Comparison of ENCODE assay signal across 9 cellular contexts in genomic region chr4:156941940-156942548, GRCh38. TPM values are rescaled to one million over a fixed set of nuclear protein-coding genes. Genes with fewer than 3 reads are reported as not detected.
DNase-seq lines count a peak whose midpoint lies in the region; TF ChIP-seq lines count a peak whose summit lies in the region.
"Had no signal": no experiment of that assay in that cellular context is flagged by ENCODE, and none has a peak within 500 bp of the region (broad histone marks: within the 10 kb centered on the region; RNA-seq: fewer than 3 reads in every experiment).

No MANE protein-coding gene starts in this region.

- H2AFZ ChIP-seq in osteoblast (ENCODE audit: low read length) = no peak overlapping the region

- H3K4me3 ChIP-seq in esophagus muscularis mucosa = peak overlapping the region; percentile 26 to 40 (median 33)
- peak overlapping the region; percentile 35 for H3K4me3 ChIP-seq in osteoblast (ENCODE audit: insufficient read depth, low read length)

- H4K20me1 ChIP-seq in osteoblast (ENCODE audit: insufficient read depth, low read length) = peaks cover 7% of the 10 kb centered on the region

- peak; percentile 95 for DNase-seq in ELR (ENCODE audit: low read depth)
- peak; percentile 86 for DNase-seq in NCI-H69 (lab: John Stamatoyannopoulos, UW)
- no peak for DNase-seq in esophagus muscularis mucosa (ENCODE audit: extremely low spot score)
- peak; percentile 57 for DNase-seq in osteoblast (ENCODE audit: insufficient read length, low spot score, missing footprints)
- no peak for DNase-seq in activated naive CD4-positive, alpha-beta T cell treated with anti-CD3 and anti-CD28 coated beads, Interleukin-2, amount 50 U/mL, for 16 hours
- no peak for DNase-seq in activated gamma-delta T cell treated with Interleukin-2 at 50 U/mL for 16 hours
- no peak for DNase-seq in stimulated activated CD4-positive, alpha-beta T cell treated with anti-CD3 and anti-CD28 coated beads, Interleukin-4, amount 100 ng/mL, for 24 hours
- DNase-seq in OCI-M2 (lab: John Stamatoyannopoulos, UW; ENCODE audit: unreplicated experiment) = no peak
- DNase-seq: activated naive CD8-positive, alpha-beta T cell treated with anti-CD3 and anti-CD28 coated beads, Interleukin-2, amount 10 ng/mL, durations not matched to agents 7 days and 5 days had no signal

- no peak for TF ChIP-seq POLR2A in esophagus muscularis mucosa (IDR thresholded peaks at IDR 0.05; ENCODE audit: low read depth)

- H3K9me3 ChIP-seq in esophagus muscularis mucosa (no peaks in the 10 kb centered on the region), osteoblast (ENCODE audit: low read depth, low read length) (no peaks in the 10 kb centered on the region)

- H3K4me1 ChIP-seq in esophagus muscularis mucosa (peaks cover 22 to 72% (median 65%) of the 10 kb centered on the region in 4 donors), osteoblast (ENCODE audit: insufficient read depth, low read length) (peaks cover 71% of the 10 kb centered on the region)

- intact Hi-C loops in esophagus muscularis mucosa (cut with DNase I) = no loop called here

- TF ChIP-seq EP300 in esophagus muscularis mucosa (IDR thresholded peaks at IDR 0.05) = no peak

- H3K27me3 ChIP-seq in esophagus muscularis mucosa = no peaks in the 10 kb centered on the region
- H3K27me3 ChIP-seq in osteoblast (ENCODE audit: insufficient read depth, low read length) = no peaks in the 10 kb centered on the region

- TF ChIP-seq CTCF in esophagus muscularis mucosa (IDR thresholded peaks at IDR 0.05) = no peak
- no peak for TF ChIP-seq CTCF in osteoblast (IDR thresholded peaks at IDR 0.05; ENCODE audit: extremely low read depth, low read depth, low read length)

- H3K27ac ChIP-seq in esophagus muscularis mucosa (replicated peaks in 1 of 4) (peak overlapping the region; percentile 76 to 82 (median 80)), osteoblast (ENCODE audit: low read depth, low read length) (peak overlapping the region; percentile 81)

- peak overlapping the region; percentile 63 for H3K4me2 ChIP-seq in osteoblast (ENCODE audit: insufficient read depth, low read length)

- WGBS in esophagus muscularis mucosa = 16% methylated on average over 7 of the region's 7 CpGs

- peaks cover 86% of the 10 kb centered on the region for H3K79me2 ChIP-seq in osteoblast (ENCODE audit: insufficient read depth, low read length)

- no peaks in the 10 kb centered on the region for H3K36me3 ChIP-seq in esophagus muscularis mucosa
- H3K36me3 ChIP-seq in osteoblast (ENCODE audit: insufficient read depth, low read length) = no peaks in the 10 kb centered on the region

RNA-seq across cellular contexts. Expression of gene PDGFC, which starts 29.6 kb away (rescaled TPM):
- total RNA-seq in esophagus muscularis mucosa (10 to 100 TPM; 25.3 to 38.3 (median 30.0) TPM), osteoblast (145 and 147 TPM in 2 replicates)

Comparison
In these comparisons a context has a peak if more than half of its experiments do, and no peak if none do; other contexts are left out.
1. DNase-seq: peak in ELR (single experiment), NCI-H69 (single experiment) and osteoblast (single experiment); none in esophagus muscularis mucosa (single experiment), activated naive CD4-positive, alpha-beta T cell treated with anti-CD3 and anti-CD28 coated beads, Interleukin-2, amount 50 U/mL, for 16 hours (single experiment), activated gamma-delta T cell treated with Interleukin-2 at 50 U/mL for 16 hours (single experiment), stimulated activated CD4-positive, alpha-beta T cell treated with anti-CD3 and anti-CD28 coated beads, Interleukin-4, amount 100 ng/mL, for 24 hours (single experiment) and OCI-M2 (single experiment).